Comparison of ENCODE assay signal across 23 cellular contexts in genomic region chr4:64721106-64721505, GRCh38.
DNase-seq lines count a peak whose midpoint lies in the region; ATAC-seq and TF ChIP-seq lines count a peak whose summit lies in the region.
"Had no signal": no experiment of that assay in that cellular context is flagged by ENCODE, and none has a peak within 500 bp of the region (broad histone marks: within the 10 kb centered on the region; RNA-seq: fewer than 3 reads in every experiment).

No MANE protein-coding gene starts in this region.

- TF ChIP-seq CTCF in GM23338 (conservative IDR thresholded peaks at IDR 0.05; ENCODE audit: low read depth in 2 of 2) (peak; percentile 36 to 53), Loucy (conservative IDR thresholded peaks at IDR 0.05; ENCODE audit: low read length) (peak; percentile 27), WTC11 (IDR thresholded peaks at IDR 0.05) (no peak), endodermal cell (conservative IDR thresholded peaks at IDR 0.05) (peak; percentile 36), ovary (IDR thresholded peaks at IDR 0.05) (no peak)
- no peak for TF ChIP-seq CTCF in activated CD8-positive, alpha-beta T cell treated with anti-CD3 and anti-CD28 coated beads for 36 hours (IDR thresholded peaks at IDR 0.05)

- CTCF ChIA-PET in WTC11 (lab: Charles Lee), result interaction anchor here (1.0 kb wide), 1 partner anchor 191 kb away, joined by 3 read pairs; no protein-coding TSS in a partner anchor
- CTCF ChIA-PET in CD4-positive, alpha-beta memory T cell (lab: Charles Lee; ENCODE audit: partially characterized antibody), result no interaction called here
- CTCF ChIA-PET in activated CD8-positive, alpha-beta T cell treated with anti-CD3 and anti-CD28 coated beads for 36 hours (lab: Charles Lee), result no interaction called here

- intact Hi-C loops in CD4-positive, alpha-beta memory T cell (cut with micrococcal nuclease), result no loop called here
- intact Hi-C loops in ovary (cut with DNase I), result loop anchor here in 1 of 4 donors (1.0 kb wide), 1 partner anchor 17 kb away; no protein-coding TSS in a partner anchor
- intact Hi-C loops in activated CD8-positive, alpha-beta T cell treated with anti-CD3 and anti-CD28 coated beads for 36 hours (cut with micrococcal nuclease), result no loop called here

- H3K27ac Mint-ChIP-seq in GM23338, result no peak overlapping the region
- no peak overlapping the region for H3K27ac Mint-ChIP-seq in WTC11
- H3K27ac Mint-ChIP-seq in endodermal cell, result no peak overlapping the region
- no peak overlapping the region for H3K27ac Mint-ChIP-seq in CD4-positive, alpha-beta memory T cell
- no peak overlapping the region for H3K27ac Mint-ChIP-seq in activated CD8-positive, alpha-beta T cell treated with anti-CD3 and anti-CD28 coated beads for 36 hours
- H3K27ac Mint-ChIP-seq: B cell; CD4-positive, alpha-beta T cell; CD8-positive, alpha-beta memory T cell had no signal

- DNase-seq in GM23338 (ENCODE audit: low spot score) (peak; percentile 17), WTC11 (ENCODE audit: low spot score) (no peak), endodermal cell (no peak), EL (no peak), ovary (no peak)
- no peak for DNase-seq in CD4-positive, alpha-beta memory T cell
- DNase-seq in activated CD8-positive, alpha-beta T cell treated with anti-CD3 and anti-CD28 coated beads for 36 hours, result no peak
- DNase-seq: AML-193; CD4-positive, alpha-beta T cell; CD8-positive, alpha-beta memory T cell; COR-L47; DMS 273 treated with DMSO at 0.1 percent for 48 hours; DMS153; DMS53; DMS79; DND-41; GF-D8 had no signal

- WGBS in endodermal cell (ENCODE audit: insufficient coverage in 1 of 2, insufficient read length in 1 of 2), 2 experiments, result 89 to 100% methylated on average over 3 of the region's 3 CpGs
- WGBS in ovary, 3 donors, result 77 to 83% (median 78%) methylated on average over 3 of the region's 3 CpGs

- H3K9ac ChIP-seq in Loucy (ENCODE audit: low read depth, low read length, poor library complexity, severe bottlenecking) (no peak overlapping the region), endodermal cell (ENCODE audit: extremely low read depth, low read length, poor library complexity, severe bottlenecking) (no peak overlapping the region)
- H3K9ac ChIP-seq: BLaER1 treated with 17β-estradiol and CSF1 and Interleukin-3, amounts not matched to agents 10 nM and 100 nM had no signal

- H3K27ac ChIP-seq in GM23338 (ENCODE audit: low read depth) (no peak overlapping the region), endodermal cell (ENCODE audit: low read depth, low read length) (no peak overlapping the region), ovary (no peak overlapping the region)
- H3K27ac ChIP-seq in CD4-positive, alpha-beta memory T cell (ENCODE audit: low read depth, low read length), result no peak overlapping the region
- H3K27ac ChIP-seq: 22Rv1; A549; BLaER1 treated with 17β-estradiol and CSF1 and Interleukin-3, amounts not matched to agents 10 nM and 100 nM; C4-2B had no signal

- POLR2A ChIA-PET in WTC11 (lab: Charles Lee), result no interaction called here
- POLR2A ChIA-PET in CD4-positive, alpha-beta memory T cell (lab: Charles Lee; ENCODE audit: partially characterized antibody), result no interaction called here
- POLR2A ChIA-PET in activated CD8-positive, alpha-beta T cell treated with anti-CD3 and anti-CD28 coated beads for 36 hours (lab: Charles Lee), result no interaction called here

- H3K79me2 ChIP-seq in GM23338 (replicated peaks; ENCODE audit: insufficient read depth), result no peaks in the 10 kb centered on the region
- H3K79me2 ChIP-seq in Loucy (ENCODE audit: insufficient read depth, low read length), result no peaks in the 10 kb centered on the region

- ATAC-seq in GM23338 (no peak), WTC11 (0 out of 2 replicates have a peak, but pooled peaks have one; percentile 56)
- ATAC-seq in activated CD8-positive, alpha-beta T cell treated with anti-CD3 and anti-CD28 coated beads for 36 hours, result no peak
- ATAC-seq: A549 had no signal

- H2AFZ ChIP-seq in GM23338 (no peak overlapping the region), Loucy (ENCODE audit: low read length) (no peak overlapping the region)

- no peak overlapping the region for H3K4me3 ChIP-seq in GM23338
- no peak overlapping the region for H3K4me3 ChIP-seq in Loucy (ENCODE audit: low read length, poor library complexity, severe bottlenecking)
- H3K4me3 ChIP-seq in endodermal cell (ENCODE audit: low read length), result no peak overlapping the region
- no peak overlapping the region for H3K4me3 ChIP-seq in CD4-positive, alpha-beta memory T cell (ENCODE audit: low read length in 2 of 2)
- no peak overlapping the region for H3K4me3 ChIP-seq in ovary
- H3K4me3 ChIP-seq: A549; BLaER1 treated with 17β-estradiol and CSF1 and Interleukin-3, amounts not matched to agents 10 nM and 100 nM had no signal

- H4K20me1 ChIP-seq in GM23338 (replicated peaks; ENCODE audit: insufficient read depth) (no peaks in the 10 kb centered on the region), Loucy (ENCODE audit: insufficient read depth, low read length, poor library complexity, severe bottlenecking) (no peaks in the 10 kb centered on the region)
- H4K20me1 ChIP-seq: BLaER1 treated with 17β-estradiol and CSF1 and Interleukin-3, amounts not matched to agents 10 nM and 100 nM had no signal

- H3F3A ChIP-seq in GM23338 (replicated peaks; ENCODE audit: low read depth), result no peaks in the 10 kb centered on the region
- no peaks in the 10 kb centered on the region for H3F3A ChIP-seq in Loucy (ENCODE audit: low read depth)

- H3K9me3 ChIP-seq in Loucy (ENCODE audit: insufficient read depth, low read depth, low read length) (no peaks in the 10 kb centered on the region), endodermal cell (ENCODE audit: control insufficient read depth, low read length) (peaks cover 15% of the 10 kb centered on the region), ovary (no peaks in the 10 kb centered on the region)
- no peaks in the 10 kb centered on the region for H3K9me3 ChIP-seq in CD4-positive, alpha-beta memory T cell (ENCODE audit: control insufficient read depth in 1 of 2, low read length in 2 of 2)
- H3K9me3 ChIP-seq: A549; BLaER1 treated with 17β-estradiol and CSF1 and Interleukin-3, amounts not matched to agents 10 nM and 100 nM had no signal

- H3K9me2 ChIP-seq in GM23338 (ENCODE audit: insufficient read depth) (peaks cover 5% of the 10 kb centered on the region), Loucy (replicated peaks; ENCODE audit: low read depth, low read length) (no peaks in the 10 kb centered on the region)

- H3K27me3 Mint-ChIP-seq in GM23338 (ENCODE audit: insufficient read depth, low read depth, poor library complexity), result no peaks in the 10 kb centered on the region
- H3K27me3 Mint-ChIP-seq in WTC11 (ENCODE audit: low read depth), result no peaks in the 10 kb centered on the region; the same call in 1 of the 2 replicates
- no peaks in the 10 kb centered on the region for H3K27me3 Mint-ChIP-seq in endodermal cell (ENCODE audit: insufficient read depth)
- no peaks in the 10 kb centered on the region for H3K27me3 Mint-ChIP-seq in CD4-positive, alpha-beta memory T cell
- H3K27me3 Mint-ChIP-seq in activated CD8-positive, alpha-beta T cell treated with anti-CD3 and anti-CD28 coated beads for 36 hours, result no peaks in the 10 kb centered on the region
- H3K27me3 Mint-ChIP-seq: B cell; CD4-positive, alpha-beta T cell; CD8-positive, alpha-beta memory T cell had no signal

- H3K4me1 Mint-ChIP-seq in GM23338, result peaks cover 7% of the 10 kb centered on the region
- H3K4me1 Mint-ChIP-seq in WTC11, result peaks cover 39% of the 10 kb centered on the region
- H3K4me1 Mint-ChIP-seq in endodermal cell, result no peaks in the 10 kb centered on the region
- H3K4me1 Mint-ChIP-seq in CD4-positive, alpha-beta memory T cell, result no peaks in the 10 kb centered on the region
- H3K4me1 Mint-ChIP-seq in activated CD8-positive, alpha-beta T cell treated with anti-CD3 and anti-CD28 coated beads for 36 hours (ENCODE audit: low read depth), result no peaks in the 10 kb centered on the region
- H3K4me1 Mint-ChIP-seq: B cell; CD8-positive, alpha-beta memory T cell had no signal

- no peak for TF ChIP-seq EP300 in ovary (IDR thresholded peaks at IDR 0.05)

- H3K36me3 ChIP-seq in GM23338 (ENCODE audit: insufficient read depth), result 0 out of 2 replicates have a peak, but pooled peaks cover 4% of the 10 kb centered on the region
- no peaks in the 10 kb centered on the region for H3K36me3 ChIP-seq in Loucy (ENCODE audit: insufficient read depth, low read length)
- no peaks in the 10 kb centered on the region for H3K36me3 ChIP-seq in endodermal cell (ENCODE audit: control insufficient read depth, insufficient read depth, low read length)
- no peaks in the 10 kb centered on the region for H3K36me3 ChIP-seq in CD4-positive, alpha-beta memory T cell (ENCODE audit: insufficient read depth, low read length)
- no peaks in the 10 kb centered on the region for H3K36me3 ChIP-seq in ovary
- H3K36me3 ChIP-seq: BLaER1 treated with 17β-estradiol and CSF1 and Interleukin-3, amounts not matched to agents 10 nM and 100 nM had no signal

- H3K9me3 Mint-ChIP-seq in GM23338 (peaks cover 31% of the 10 kb centered on the region), WTC11 (peaks cover 50% of the 10 kb centered on the region), endodermal cell (peaks cover 25% of the 10 kb centered on the region)
- peaks cover 0 to 15% (median 3%) of the 10 kb centered on the region in 8 donors for H3K9me3 Mint-ChIP-seq in CD4-positive, alpha-beta memory T cell
- peaks cover 1% of the 10 kb centered on the region for H3K9me3 Mint-ChIP-seq in activated CD8-positive, alpha-beta T cell treated with anti-CD3 and anti-CD28 coated beads for 36 hours
- H3K9me3 Mint-ChIP-seq: CD4-positive, alpha-beta T cell had no signal

- H3K36me3 Mint-ChIP-seq in GM23338 (ENCODE audit: low read depth) (peaks cover 67% of the 10 kb centered on the region), WTC11 (peaks cover 58% of the 10 kb centered on the region), endodermal cell (ENCODE audit: low read depth) (peaks cover 3% of the 10 kb centered on the region)
- no peaks in the 10 kb centered on the region for H3K36me3 Mint-ChIP-seq in CD4-positive, alpha-beta memory T cell
- no peaks in the 10 kb centered on the region for H3K36me3 Mint-ChIP-seq in activated CD8-positive, alpha-beta T cell treated with anti-CD3 and anti-CD28 coated beads for 36 hours (ENCODE audit: low read depth)

- no peaks in the 10 kb centered on the region for H3K27me3 ChIP-seq in GM23338 (ENCODE audit: insufficient read depth)
- no peaks in the 10 kb centered on the region for H3K27me3 ChIP-seq in Loucy (ENCODE audit: insufficient read depth, low read length, poor library complexity, severe bottlenecking)
- no peaks in the 10 kb centered on the region for H3K27me3 ChIP-seq in endodermal cell (ENCODE audit: control insufficient read depth, insufficient read depth, low read length, poor library complexity, severe bottlenecking)
- no peaks in the 10 kb centered on the region for H3K27me3 ChIP-seq in CD4-positive, alpha-beta memory T cell (ENCODE audit: insufficient read depth, low read length)
- H3K27me3 ChIP-seq in ovary, result no peaks in the 10 kb centered on the region
- H3K27me3 ChIP-seq: BLaER1 treated with 17β-estradiol and CSF1 and Interleukin-3, amounts not matched to agents 10 nM and 100 nM had no signal

- H3K4me3 Mint-ChIP-seq in GM23338 (no peak overlapping the region), WTC11 (no peak overlapping the region), endodermal cell (no peak overlapping the region)
- no peak overlapping the region for H3K4me3 Mint-ChIP-seq in CD4-positive, alpha-beta memory T cell
- H3K4me3 Mint-ChIP-seq in activated CD8-positive, alpha-beta T cell treated with anti-CD3 and anti-CD28 coated beads for 36 hours, result no peak overlapping the region
- H3K4me3 Mint-ChIP-seq: B cell; CD4-positive, alpha-beta T cell; CD8-positive, alpha-beta memory T cell had no signal

- H3K4me2 ChIP-seq in GM23338 (no peak overlapping the region), Loucy (ENCODE audit: low read depth, low read length, poor library complexity, severe bottlenecking) (no peak overlapping the region)
- H3K4me2 ChIP-seq: A549; BLaER1 treated with 17β-estradiol and CSF1 and Interleukin-3, amounts not matched to agents 10 nM and 100 nM had no signal

- H3K4me1 ChIP-seq in GM23338 (ENCODE audit: insufficient read depth), result 0 out of 2 replicates have a peak, but pooled peaks cover 9% of the 10 kb centered on the region
- H3K4me1 ChIP-seq in Loucy (ENCODE audit: insufficient read depth, low read length, poor library complexity, severe bottlenecking), result no peaks in the 10 kb centered on the region
- no peaks in the 10 kb centered on the region for H3K4me1 ChIP-seq in endodermal cell (ENCODE audit: control insufficient read depth, insufficient read depth, low read length)
- H3K4me1 ChIP-seq in CD4-positive, alpha-beta memory T cell (ENCODE audit: insufficient read depth, low read length), result no peaks in the 10 kb centered on the region
- no peaks in the 10 kb centered on the region for H3K4me1 ChIP-seq in ovary (ENCODE audit: insufficient read depth)
- H3K4me1 ChIP-seq: A549; BLaER1 treated with 17β-estradiol and CSF1 and Interleukin-3, amounts not matched to agents 10 nM and 100 nM had no signal

- TF ChIP-seq POLR2A in ovary (IDR thresholded peaks at IDR 0.05), result no peak

Comparison
In these comparisons a context has a peak if more than half of its experiments do, and no peak if none do; other contexts are left out.
1. CTCF ChIP-seq: peak in GM23338 (2 of 2), Loucy (single experiment) and endodermal cell (single experiment); none in WTC11 (single experiment), ovary (0 of 3) and activated CD8-positive, alpha-beta T cell treated with anti-CD3 and anti-CD28 coated beads for 36 hours (single experiment).